In the genomic region with DNA sequence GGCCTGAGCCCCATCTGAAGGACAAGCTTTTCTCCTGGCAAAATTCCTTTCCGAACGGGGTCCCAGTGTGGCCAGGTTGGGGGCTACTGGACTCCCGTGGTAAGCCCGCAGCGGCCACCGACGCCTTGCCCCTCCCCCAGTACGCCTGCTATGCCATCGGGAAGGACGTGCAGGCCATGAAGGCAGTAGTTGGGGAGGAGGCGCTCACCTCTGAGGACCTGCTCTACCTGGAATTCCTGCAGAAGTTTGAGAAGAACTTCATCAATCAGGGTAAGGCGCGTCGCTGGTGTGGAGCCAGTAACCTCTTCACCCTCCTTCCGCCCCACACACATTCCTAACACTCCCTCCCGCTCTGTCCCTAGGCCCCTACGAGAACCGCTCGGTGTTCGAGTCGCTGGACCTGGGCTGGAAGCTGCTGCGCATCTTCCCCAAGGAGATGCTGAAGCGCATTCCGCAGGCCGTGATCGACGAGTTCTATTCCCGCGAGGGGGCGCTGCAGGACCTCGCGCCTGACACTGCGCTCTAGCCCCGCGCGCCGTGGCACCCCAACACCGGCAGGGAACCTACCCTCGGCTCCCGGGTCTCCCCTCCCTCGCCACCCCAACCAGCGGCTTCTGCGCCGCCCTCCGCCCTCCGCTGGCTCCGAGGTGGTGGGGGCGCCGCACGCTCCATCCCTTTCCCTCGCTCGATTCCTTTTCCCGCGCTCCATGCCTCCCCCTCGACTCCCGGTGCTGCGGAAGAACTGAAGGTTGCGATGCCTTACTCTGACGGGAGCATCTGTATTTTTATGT, we compare ENCODE assay signal across 8 cellular contexts.
A peak's percentile ranks its signal among the peaks of the same experiment; 100 is the strongest.
DNase-seq lines count a peak whose midpoint lies in the region; ATAC-seq and TF ChIP-seq lines count a peak whose summit lies in the region.

No MANE protein-coding gene starts in this region.

- peaks cover 9% of the 10 kb centered on the region for H3K9me3 Mint-ChIP-seq in nephron progenitor cell
- H3K9me3 Mint-ChIP-seq in stimulated activated naive CD8-positive, alpha-beta T cell treated with anti-CD3 and anti-CD28 coated beads, Interleukin-15, Interleukin-2, amounts not matched to agents 100 ng/mL and 50 ng/mL, for 24 hours, result no peaks in the 10 kb centered on the region

- TF ChIP-seq CTCF in fibroblast of pulmonary artery (IDR thresholded peaks at IDR 0.05; ENCODE audit: low read length, missing control alignments) (peak; percentile 65), nephron progenitor cell (IDR thresholded peaks at IDR 0.05) (peak; percentile 78)

- peak overlapping the region; percentile 77 for H3K4me3 Mint-ChIP-seq in nephron progenitor cell
- H3K4me3 Mint-ChIP-seq in stimulated activated naive CD8-positive, alpha-beta T cell treated with anti-CD3 and anti-CD28 coated beads, Interleukin-15, Interleukin-2, amounts not matched to agents 100 ng/mL and 50 ng/mL, for 24 hours, result peak overlapping the region; percentile 81

- no peak overlapping the region for H3K27ac Mint-ChIP-seq in nephron progenitor cell
- no peak overlapping the region for H3K27ac Mint-ChIP-seq in stimulated activated naive CD8-positive, alpha-beta T cell treated with anti-CD3 and anti-CD28 coated beads, Interleukin-15, Interleukin-2, amounts not matched to agents 100 ng/mL and 50 ng/mL, for 24 hours

- H3K4me3 ChIP-seq in GM08714 (ENCODE audit: low read length) (peak overlapping the region; percentile 45; the same call in 1 of the 2 replicates), fibroblast of pulmonary artery (replicated peaks; ENCODE audit: low read depth, low read length) (peak overlapping the region; percentile 53)

- H3K27me3 Mint-ChIP-seq in nephron progenitor cell (ENCODE audit: low read depth, poor library complexity), result peaks cover 95% of the 10 kb centered on the region
- H3K27me3 Mint-ChIP-seq in stimulated activated naive CD8-positive, alpha-beta T cell treated with anti-CD3 and anti-CD28 coated beads, Interleukin-15, Interleukin-2, amounts not matched to agents 100 ng/mL and 50 ng/mL, for 24 hours, result peaks cover 34% of the 10 kb centered on the region

- ATAC-seq in HG02610 (IDR thresholded peaks at IDR 0.05; ENCODE audit: unreplicated experiment), result peak; percentile 73

- H3K4me1 Mint-ChIP-seq in nephron progenitor cell, result peaks cover 8% of the 10 kb centered on the region
- H3K4me1 Mint-ChIP-seq in stimulated activated naive CD8-positive, alpha-beta T cell treated with anti-CD3 and anti-CD28 coated beads, Interleukin-15, Interleukin-2, amounts not matched to agents 100 ng/mL and 50 ng/mL, for 24 hours (ENCODE audit: low read depth), result peaks cover 7% of the 10 kb centered on the region

- peak; percentile 47 for DNase-seq in NK-92 treated with Interleukin-12 subunit alpha and Interleukin-12 subunit beta, amount 100 ng/mL, for 24 hours (lab: John Stamatoyannopoulos, UW)
- peak; percentile 73 to 75 for DNase-seq in activated T-helper 1 cell treated with anti-CD3 and anti-CD28 coated beads, Interleukin-2, amount 50 U/mL, for 16 hours (ENCODE audit: low read depth in 1 of 2, low spot score in 1 of 2)
- DNase-seq in fibroblast of pulmonary artery (ENCODE audit: low read depth) (peak; percentile 67), nephron progenitor cell (peak; percentile 85), NCI-H128 (lab: John Stamatoyannopoulos, UW; ENCODE audit: unreplicated experiment) (no peak)

- no peaks in the 10 kb centered on the region for H3K36me3 Mint-ChIP-seq in nephron progenitor cell (ENCODE audit: low read depth)
- H3K36me3 Mint-ChIP-seq in stimulated activated naive CD8-positive, alpha-beta T cell treated with anti-CD3 and anti-CD28 coated beads, Interleukin-15, Interleukin-2, amounts not matched to agents 100 ng/mL and 50 ng/mL, for 24 hours (ENCODE audit: low read depth), result no peaks in the 10 kb centered on the region
